ENCODE assay signal across 37 cellular contexts in the genomic region with DNA sequence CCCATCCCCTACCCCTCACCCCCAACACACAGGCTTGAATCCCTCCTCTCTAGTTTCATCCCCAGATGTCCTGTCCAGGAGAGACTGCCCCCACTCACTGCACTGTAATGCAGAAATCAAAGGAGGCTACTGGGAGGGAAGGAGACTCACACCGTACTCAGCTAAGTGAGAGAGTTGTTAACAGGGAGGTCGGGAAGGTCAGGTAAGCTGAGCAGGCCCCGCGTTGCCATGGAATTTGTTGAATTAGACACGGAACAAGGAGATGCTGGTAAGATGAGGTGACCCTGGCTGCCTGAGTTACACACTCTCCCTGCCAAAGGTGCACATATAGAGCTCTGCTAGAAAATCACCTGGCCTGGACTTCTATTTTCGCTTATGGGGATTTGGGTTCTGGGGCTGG.
"Had no signal": no experiment of that assay in that cellular context is flagged by ENCODE, and none has a peak within 500 bp of the region (broad histone marks: within the 10 kb centered on the region; RNA-seq: fewer than 3 reads in every experiment).

No MANE protein-coding gene starts in this region.

- H3K4me3 Mint-ChIP-seq: activated B cell treated with CpG ODN at 0.5 μM for 24 hours; activated CD4-positive, alpha-beta memory T cell treated with anti-CD3 and anti-CD28 coated beads for 36 hours; activated CD4-positive, alpha-beta T cell treated with anti-CD3 and anti-CD28 coated beads, Interleukin-2, amount 10 ng/mL, durations not matched to agents 24 days and 14 days; activated CD8-positive, alpha-beta T cell treated with anti-CD3 and anti-CD28 coated beads for 36 hours; activated naive CD4-positive, alpha-beta T cell treated with anti-CD3 and anti-CD28 coated beads for 36 hours; activated naive CD8-positive, alpha-beta T cell treated with anti-CD3 and anti-CD28 coated beads for 36 hours; activated T-cell treated with anti-CD3 and anti-CD28 coated beads, Interleukin-2, amount 50 U/mL, for 4 hours; activated T-cell treated with anti-CD3 and anti-CD28 coated beads, Interleukin-2, amount 50 U/mL, for 72 hours; activated T-helper 1 cell treated with anti-CD3 and anti-CD28 coated beads, Interleukin-12 subunit alpha, Interleukin-12 subunit beta, Interleukin-2, Interleukin-4 antibody, amounts not matched to agents 30 ng/mL and 10 ng/mL and 1 ng/mL, durations not matched to agents 14 hours and 24 hours and 36 hours; activated T-helper 17 cell treated with anti-CD3 and anti-CD28 coated beads, Interleukin-2, amount 50 U/mL, for 72 hours; T-helper 1 cell treated with Interleukin-12 subunit alpha and Interleukin-12 subunit beta and Interleukin-4 antibody, amounts not matched to agents 30 μg/mL and 1 μg/mL, for 36 hours; T-helper 2 cell treated with Interferon-gamma antibody and Interleukin-4, amounts not matched to agents 5 μg/mL and 100 μg/mL, for 36 hours had no signal

- H3K4me3 ChIP-seq: adrenal gland, body of pancreas, breast epithelium had no signal

- H3K4me1 ChIP-seq: adrenal gland, body of pancreas, breast epithelium had no signal

- ATAC-seq: activated CD8-positive, alpha-beta T cell treated with anti-CD3 and anti-CD28 coated beads for 36 hours; activated naive CD4-positive, alpha-beta T cell treated with anti-CD3 and anti-CD28 coated beads, Interleukin-2, amount 50 U/mL, for 72 hours; activated T-cell treated with anti-CD3 and anti-CD28 coated beads, Interleukin-2, amount 50 U/mL, for 4 hours; activated T-cell treated with anti-CD3 and anti-CD28 coated beads, Interleukin-2, amount 50 U/mL, for 72 hours; activated T-helper 17 cell treated with anti-CD3 and anti-CD28 coated beads, Interleukin-2, amount 50 U/mL, for 72 hours; body of pancreas had no signal

- H3K4me1 Mint-ChIP-seq: activated B cell treated with CpG ODN at 0.5 μM for 24 hours; activated CD4-positive, alpha-beta T cell treated with anti-CD3 and anti-CD28 coated beads, Interleukin-2, amount 10 ng/mL, durations not matched to agents 24 days and 14 days; activated naive CD8-positive, alpha-beta T cell treated with anti-CD3 and anti-CD28 coated beads for 36 hours; activated T-helper 17 cell treated with anti-CD3 and anti-CD28 coated beads, Interleukin-2, amount 50 U/mL, for 72 hours had no signal

- H3K36me3 ChIP-seq: adrenal gland, brain microvascular endothelial cell, breast epithelium had no signal

- H3K27ac ChIP-seq: adrenal gland, body of pancreas, brain microvascular endothelial cell, breast epithelium, VCaP had no signal

- FAIRE-seq: astrocyte, TTC549 had no signal

- H3K27me3 ChIP-seq: adrenal gland, body of pancreas, brain microvascular endothelial cell, breast epithelium had no signal

- H3K36me3 Mint-ChIP-seq: activated CD4-positive, alpha-beta memory T cell treated with anti-CD3 and anti-CD28 coated beads for 36 hours; activated naive CD4-positive, alpha-beta T cell treated with anti-CD3 and anti-CD28 coated beads, Interleukin-2, amount 50 U/mL, for 72 hours; activated naive CD8-positive, alpha-beta T cell treated with anti-CD3 and anti-CD28 coated beads for 36 hours had no signal

- H3K9me3 Mint-ChIP-seq: activated B cell treated with CpG ODN at 0.5 μM for 24 hours; activated CD4-positive, alpha-beta memory T cell treated with anti-CD3 and anti-CD28 coated beads for 36 hours; activated CD4-positive, alpha-beta T cell treated with anti-CD3 and anti-CD28 coated beads, Interleukin-2, amount 10 ng/mL, durations not matched to agents 24 days and 14 days; activated CD8-positive, alpha-beta T cell treated with anti-CD3 and anti-CD28 coated beads for 36 hours; activated naive CD4-positive, alpha-beta T cell treated with anti-CD3 and anti-CD28 coated beads for 36 hours; activated naive CD4-positive, alpha-beta T cell treated with anti-CD3 and anti-CD28 coated beads, Interleukin-2, amount 50 U/mL, for 72 hours; activated naive CD8-positive, alpha-beta T cell treated with anti-CD3 and anti-CD28 coated beads for 36 hours; activated T-cell treated with anti-CD3 and anti-CD28 coated beads, Interleukin-2, amount 50 U/mL, for 4 hours; activated T-cell treated with anti-CD3 and anti-CD28 coated beads, Interleukin-2, amount 50 U/mL, for 72 hours; activated T-helper 1 cell treated with anti-CD3 and anti-CD28 coated beads, Interleukin-12 subunit alpha, Interleukin-12 subunit beta, Interleukin-2, Interleukin-4 antibody, amounts not matched to agents 30 ng/mL and 10 ng/mL and 1 ng/mL, durations not matched to agents 14 hours and 24 hours and 36 hours; activated T-helper 17 cell treated with anti-CD3 and anti-CD28 coated beads, Interleukin-2, amount 50 U/mL, for 72 hours; T-helper 1 cell treated with Interleukin-12 subunit alpha and Interleukin-12 subunit beta and Interleukin-4 antibody, amounts not matched to agents 30 μg/mL and 1 μg/mL, for 36 hours; T-helper 2 cell treated with Interferon-gamma antibody and Interleukin-4, amounts not matched to agents 5 μg/mL and 100 μg/mL, for 36 hours had no signal

- H3K27ac Mint-ChIP-seq: activated B cell treated with CpG ODN at 0.5 μM for 24 hours; activated CD4-positive, alpha-beta memory T cell treated with anti-CD3 and anti-CD28 coated beads for 36 hours; activated CD4-positive, alpha-beta T cell treated with anti-CD3 and anti-CD28 coated beads, Interleukin-2, amount 10 ng/mL, durations not matched to agents 24 days and 14 days; activated CD8-positive, alpha-beta T cell treated with anti-CD3 and anti-CD28 coated beads for 36 hours; activated naive CD4-positive, alpha-beta T cell treated with anti-CD3 and anti-CD28 coated beads for 36 hours; activated naive CD4-positive, alpha-beta T cell treated with anti-CD3 and anti-CD28 coated beads, Interleukin-2, amount 50 U/mL, for 72 hours; activated naive CD8-positive, alpha-beta T cell treated with anti-CD3 and anti-CD28 coated beads for 36 hours; activated T-cell treated with anti-CD3 and anti-CD28 coated beads, Interleukin-2, amount 50 U/mL, for 72 hours; activated T-helper 1 cell treated with anti-CD3 and anti-CD28 coated beads, Interleukin-12 subunit alpha, Interleukin-12 subunit beta, Interleukin-2, Interleukin-4 antibody, amounts not matched to agents 30 ng/mL and 10 ng/mL and 1 ng/mL, durations not matched to agents 14 hours and 24 hours and 36 hours; activated T-helper 17 cell treated with anti-CD3 and anti-CD28 coated beads, Interleukin-2, amount 50 U/mL, for 72 hours; T-helper 1 cell treated with Interleukin-12 subunit alpha and Interleukin-12 subunit beta and Interleukin-4 antibody, amounts not matched to agents 30 μg/mL and 1 μg/mL, for 36 hours; T-helper 2 cell treated with Interferon-gamma antibody and Interleukin-4, amounts not matched to agents 5 μg/mL and 100 μg/mL, for 36 hours had no signal

- DNase-seq: activated B cell treated with CpG ODN at 0.5 μM for 24 hours; activated CD4-positive, alpha-beta memory T cell treated with anti-CD3 and anti-CD28 coated beads for 36 hours; activated CD4-positive, alpha-beta T cell treated with anti-CD3 and anti-CD28 coated beads for 4 hours; activated CD4-positive, alpha-beta T cell treated with anti-CD3 and anti-CD28 coated beads, Interleukin-2, amount 10 ng/mL, durations not matched to agents 24 days and 14 days; activated CD4-positive, alpha-beta T cell treated with anti-CD3 and anti-CD28 coated beads, Interleukin-2, amount 50 U/mL, for 1 hour; activated CD4-positive, alpha-beta T cell treated with anti-CD3 and anti-CD28 coated beads, Interleukin-2, amount 50 U/mL, for 4 hours; activated CD4-positive, CD25-positive, alpha-beta regulatory T cell treated with anti-CD3 and anti-CD28 coated beads, Interleukin-2, amount 50 U/mL, for 72 hours; activated CD8-positive, alpha-beta memory T cell treated with anti-CD3 and anti-CD28 coated beads, Interleukin-2, amount 50 U/mL, for 4 hours; activated CD8-positive, alpha-beta T cell treated with anti-CD3 and anti-CD28 coated beads for 36 hours; activated effector memory CD4-positive, alpha-beta T cell treated with anti-CD3 and anti-CD28 coated beads, Interleukin-2, amount 50 U/mL, for 16 hours; activated gamma-delta T cell treated with Interleukin-2 at 50 U/mL for 16 hours; activated naive CD4-positive, alpha-beta T cell; activated naive CD4-positive, alpha-beta T cell treated with anti-CD3 and anti-CD28 coated beads for 36 hours; activated naive CD4-positive, alpha-beta T cell treated with anti-CD3 and anti-CD28 coated beads, Interleukin-2, amount 50 U/mL, for 16 hours; activated naive CD8-positive, alpha-beta T cell treated with anti-CD3 and anti-CD28 coated beads for 36 hours; activated T-cell treated with anti-CD3 and anti-CD28 coated beads for 4 hours; activated T-cell treated with anti-CD3 and anti-CD28 coated beads, Interleukin-2, amount 50 U/mL, for 1 hour; activated T-cell treated with anti-CD3 and anti-CD28 coated beads, Interleukin-2, amount 50 U/mL, for 4 hours; activated T-cell treated with anti-CD3 and anti-CD28 coated beads, Interleukin-2, amount 50 U/mL, for 72 hours; adrenal gland; amniotic stem cell; aorta; body of pancreas; brain microvascular endothelial cell; central memory CD4-positive, alpha-beta T cell; T-helper 1 cell; T-helper 2 cell; T-helper 9 cell had no signal

- H3K9me3 ChIP-seq: adrenal gland, body of pancreas, breast epithelium had no signal

- H3K27me3 Mint-ChIP-seq: activated B cell treated with CpG ODN at 0.5 μM for 24 hours; activated CD4-positive, alpha-beta memory T cell treated with anti-CD3 and anti-CD28 coated beads for 36 hours; activated CD8-positive, alpha-beta T cell treated with anti-CD3 and anti-CD28 coated beads for 36 hours; activated naive CD8-positive, alpha-beta T cell treated with anti-CD3 and anti-CD28 coated beads for 36 hours; activated T-helper 17 cell treated with anti-CD3 and anti-CD28 coated beads, Interleukin-2, amount 50 U/mL, for 72 hours had no signal
